ENCODE assay signal across 19 cellular contexts in genomic region chr3:127264794-127265514, GRCh38. TPM values are rescaled to one million over a fixed set of nuclear protein-coding genes. Genes with fewer than 3 reads are reported as not detected.
DNase-seq lines count a peak whose midpoint lies in the region; ATAC-seq and TF ChIP-seq lines count a peak whose summit lies in the region.
"Had no signal": no experiment of that assay in that cellular context is flagged by ENCODE, and none has a peak within 500 bp of the region (broad histone marks: within the 10 kb centered on the region; RNA-seq: fewer than 3 reads in every experiment).

No MANE protein-coding gene starts in this region.

- H3K4me3 ChIP-seq in SK-N-SH (ENCODE audit: low read depth in 2 of 2, low read length in 1 of 2) (no peak overlapping the region), right atrium auricular region (no peak overlapping the region), Caco-2 (ENCODE audit: low read depth, low read length) (no peak overlapping the region)
- H3K4me3 ChIP-seq: GM23248, HAP-1 had no signal

- no peaks in the 10 kb centered on the region for H3K36me3 ChIP-seq in SK-N-SH (replicated peaks in 1 of 2; ENCODE audit: control insufficient read depth in 1 of 2, insufficient read depth in 2 of 2, low read length in 1 of 2)
- H3K36me3 ChIP-seq in right atrium auricular region, result no peaks in the 10 kb centered on the region
- no peaks in the 10 kb centered on the region for H3K36me3 ChIP-seq in Caco-2 (ENCODE audit: control insufficient read depth, insufficient read depth, low read length)
- H3K36me3 ChIP-seq: HAP-1 had no signal

- H3K9me2 ChIP-seq in SK-N-SH, result no peaks in the 10 kb centered on the region

- no peaks in the 10 kb centered on the region for H3K27me3 ChIP-seq in SK-N-SH (ENCODE audit: insufficient read depth)
- no peaks in the 10 kb centered on the region for H3K27me3 ChIP-seq in right atrium auricular region
- no peaks in the 10 kb centered on the region; the same call in 1 of the 2 replicates for H3K27me3 ChIP-seq in Caco-2 (replicated peaks; ENCODE audit: control insufficient read depth, insufficient read depth, low read length)

- H3K27me3 Mint-ChIP-seq in endothelial cell (ENCODE audit: unreplicated experiment), result peaks cover 5% of the 10 kb centered on the region
- peaks cover 23% of the 10 kb centered on the region for H3K27me3 Mint-ChIP-seq in Caco-2 (ENCODE audit: insufficient read depth, unreplicated experiment)

- no peak for TF ChIP-seq EP300 in SK-N-SH (IDR thresholded peaks at IDR 0.05; ENCODE audit: borderline replicate concordance in 1 of 2, low read depth in 1 of 2, low read length in 1 of 2)

- ATAC-seq in SK-N-SH treated with all-trans-retinoic acid at 6 μM for 48 hours, result no peak
- ATAC-seq in Right ventricle myocardium superior (ENCODE audit: poor library complexity), result no peak
- ATAC-seq: HepG2 had no signal

- no peak overlapping the region for H3K27ac ChIP-seq in SK-N-SH (ENCODE audit: low read depth in 2 of 2, low read length in 1 of 2)
- no peak overlapping the region for H3K27ac ChIP-seq in right atrium auricular region
- H3K27ac ChIP-seq: 22Rv1, GM23248 had no signal

- H3K9me3 ChIP-seq in SK-N-SH, result no peaks in the 10 kb centered on the region
- H3K9me3 ChIP-seq in right atrium auricular region, result peaks cover 0 to 20% of the 10 kb centered on the region in 2 donors
- peaks cover 3% of the 10 kb centered on the region for H3K9me3 ChIP-seq in Caco-2
- H3K9me3 ChIP-seq: HAP-1 had no signal

- H3K4me1 ChIP-seq in SK-N-SH (ENCODE audit: control insufficient read depth in 1 of 2, insufficient read depth in 2 of 2, low read depth in 1 of 2, low read length in 1 of 2) (peaks cover 4 to 14% of the 10 kb centered on the region in 2 experiments; a peak in 1 of 4 replicates), right atrium auricular region (no peaks in the 10 kb centered on the region), Caco-2 (no peaks in the 10 kb centered on the region)
- H3K4me1 ChIP-seq: HAP-1 had no signal

- no peaks in the 10 kb centered on the region for H3K79me2 ChIP-seq in SK-N-SH (ENCODE audit: insufficient read depth)

- WGBS in SK-N-SH (ENCODE audit: low lambda C conversion rate), result 69% methylated on average over 8 of the region's 11 CpGs

- CTCF ChIA-PET in SK-N-SH (lab: Yijun Ruan, JAX) (interaction anchor here (1.3 to 2.4 kb wide), 4 partner anchors 10 to 283 kb away, joined by 3 to 9 read pairs (median 5); no protein-coding TSS in a partner anchor), Caco-2 (lab: Charles Lee) (interaction anchor here (0.8 kb wide), 1 partner anchor 10 kb away, joined by 3 read pairs; no protein-coding TSS in a partner anchor)

- POLR2A ChIA-PET in SK-N-SH (lab: Yijun Ruan, JAX), result no interaction called here
- POLR2A ChIA-PET in Caco-2 (lab: Charles Lee), result no interaction called here

- H3K9ac ChIP-seq in SK-N-SH, result no peak overlapping the region
- H3K9ac ChIP-seq: GM23248 had no signal

- H3K4me1 Mint-ChIP-seq in endothelial cell (ENCODE audit: unreplicated experiment) (peaks cover 10% of the 10 kb centered on the region), Caco-2 (ENCODE audit: low read depth, unreplicated experiment) (no peaks in the 10 kb centered on the region)
- H3K4me1 Mint-ChIP-seq: CD14-positive monocyte; CD8-positive, alpha-beta memory T cell had no signal

- no peaks in the 10 kb centered on the region for H4K20me1 ChIP-seq in SK-N-SH (ENCODE audit: insufficient read depth)

- TF ChIP-seq RAD21 in SK-N-SH (IDR thresholded peaks at IDR 0.05; ENCODE audit: low read length), result no peak

- H3K4me3 Mint-ChIP-seq in endothelial cell (ENCODE audit: unreplicated experiment) (no peak overlapping the region), Caco-2 (ENCODE audit: unreplicated experiment) (no peak overlapping the region)
- H3K4me3 Mint-ChIP-seq: CD14-positive monocyte; CD8-positive, alpha-beta memory T cell; HFFc6 had no signal

- no TSS peak for BruUV-seq in Caco-2 (replicated peaks; lab: Mats Ljungman, UMichigan)

- H3K27ac Mint-ChIP-seq in endothelial cell (ENCODE audit: unreplicated experiment), result peak overlapping the region; percentile 22
- no peak overlapping the region for H3K27ac Mint-ChIP-seq in Caco-2 (ENCODE audit: unreplicated experiment)
- H3K27ac Mint-ChIP-seq: CD14-positive monocyte; CD8-positive, alpha-beta memory T cell; HFFc6 had no signal

- intact Hi-C loops in Right ventricle myocardium superior (cut with DNase I), result no loop called here
- intact Hi-C loops in Caco-2 (cut with micrococcal nuclease; ENCODE audit: unreplicated experiment), result no loop called here

- H3K36me3 Mint-ChIP-seq in endothelial cell (ENCODE audit: low read depth, unreplicated experiment) (peaks cover 3% of the 10 kb centered on the region), Caco-2 (ENCODE audit: insufficient read depth, unreplicated experiment) (no peaks in the 10 kb centered on the region)
- H3K36me3 Mint-ChIP-seq: CD14-positive monocyte; CD8-positive, alpha-beta memory T cell had no signal

- TF ChIP-seq CTCF in SK-N-SH (IDR thresholded peaks at IDR 0.05), result no peak
- TF ChIP-seq CTCF in right atrium auricular region (IDR thresholded peaks at IDR 0.05), result no peak
- TF ChIP-seq CTCF in endothelial cell (IDR thresholded peaks at IDR 0.05; ENCODE audit: unreplicated experiment), result no peak
- TF ChIP-seq CTCF in Caco-2 (IDR thresholded peaks at IDR 0.05; ENCODE audit: insufficient read depth in 1 of 2, low read depth in 1 of 2, low read length in 1 of 2, severe bottlenecking in 1 of 2, unreplicated experiment in 1 of 2), result no peak

- H3K9me3 Mint-ChIP-seq in endothelial cell (ENCODE audit: unreplicated experiment) (no peaks in the 10 kb centered on the region), Caco-2 (ENCODE audit: unreplicated experiment) (peaks cover 16% of the 10 kb centered on the region)

- DNase-seq in SK-N-SH, result no peak
- peak; percentile 23 for DNase-seq in right atrium auricular region (ENCODE audit: low spot score)
- DNase-seq in Right ventricle myocardium superior, result no peak
- DNase-seq in endothelial cell (ENCODE audit: low spot score), result no peak
- no peak for DNase-seq in activated CD4-positive, alpha-beta T cell treated with anti-CD3 and anti-CD28 coated beads for 48 hours
- no peak for DNase-seq in CD1c-positive myeloid dendritic cell (ENCODE audit: extremely low spot score)
- DNase-seq in Caco-2, result no peak
- DNase-seq: CD8-positive, alpha-beta memory T cell; DMS53; GF-D8; HFFc6 had no signal

- no peak overlapping the region for H2AFZ ChIP-seq in SK-N-SH (ENCODE audit: low read depth)
- H2AFZ ChIP-seq: GM23248 had no signal

- peak overlapping the region; percentile 27; the same call in 1 of the 2 replicates for H3K4me2 ChIP-seq in SK-N-SH

- no peaks in the 10 kb centered on the region for H3F3A ChIP-seq in SK-N-SH (replicated peaks; ENCODE audit: insufficient read depth)

TF ChIP-seq in SK-N-SH, 30 proteins besides CTCF, POLR2A, EP300 and RAD21 (continues in another document):
- no peak for TF ChIP-seq IRF3 (IDR thresholded peaks at IDR 0.05; ENCODE audit: low read depth, low read length)
- TF ChIP-seq MXI1 (IDR thresholded peaks at IDR 0.05; ENCODE audit: low read depth, low read length), result no peak
- TF ChIP-seq YY1 (IDR thresholded peaks at IDR 0.05; ENCODE audit: low read depth), result no peak

TF ChIP-seq in SK-N-SH treated with all-trans-retinoic acid at 6 μM for 48 hours, 23 proteins besides CTCF, POLR2A, EP300 and RAD21 (continues in another document):
- no peak for TF ChIP-seq ARNTL (CRISPR knock-in tag; IDR thresholded peaks at IDR 0.05; ENCODE audit: borderline replicate concordance, low read depth)
- no peak for TF ChIP-seq ZNF565 (CRISPR knock-in tag; conservative IDR thresholded peaks at IDR 0.05; ENCODE audit: low read depth)
- TF ChIP-seq BACH2 (CRISPR knock-in tag; IDR thresholded peaks at IDR 0.05; ENCODE audit: borderline replicate concordance), result no peak
- TF ChIP-seq CREB5 (CRISPR knock-in tag; IDR thresholded peaks at IDR 0.05; ENCODE audit: low read depth), result no peak
- TF ChIP-seq ISL1 (CRISPR knock-in tag; IDR thresholded peaks at IDR 0.05), result no peak
- no peak for TF ChIP-seq CSRNP3 (CRISPR knock-in tag; IDR thresholded peaks at IDR 0.05)

RNA-seq across cellular contexts. Expression of gene PRR20G, which starts 22.9 kb away (rescaled TPM):
- polyA plus RNA-seq in SK-N-SH (2012; rRNA removed), result not detected in 2 replicates
- not detected in 2 replicates for polyA plus RNA-seq in SK-N-SH (2012; cell fraction: cytosol; rRNA removed)
- polyA plus RNA-seq in SK-N-SH (2012; cell fraction: nucleus; rRNA removed), result not detected in 2 replicates
- total RNA-seq in right atrium auricular region (not detected), Right ventricle myocardium superior (not detected), endothelial cell (ENCODE audit: unreplicated experiment) (not detected), Caco-2 (2022) (not detected in 2 replicates)
- total RNA-seq: A673; CD8-positive, alpha-beta memory T cell; GM23248; HepG2; HFFc6 had no signal
- polyA plus RNA-seq: BJ; CD14-positive monocyte; CD8-positive, alpha-beta memory T cell; GM23248; HepG2 had no signal
